Comparison of ENCODE assay signal across 1 cellular context in genomic region chr9:114426046-114426948, GRCh38.
TF ChIP-seq lines count a peak whose summit lies in the region.

No MANE protein-coding gene starts in this region.

TF ChIP-seq in K562, 482 proteins besides CTCF, POLR2A, EP300 and RAD21:
- TF ChIP-seq NFE2 (IDR thresholded peaks at IDR 0.05; ENCODE audit: low read depth) (peak; percentile 51; the same call in 1 of the 2 replicates), ZNF780A (CRISPR knock-in tag; IDR thresholded peaks at IDR 0.05) (no peak), PTRF (tag; IDR thresholded peaks at IDR 0.05) (no peak), CBFA2T3 (IDR thresholded peaks at IDR 0.05) (peak; percentile 39; the same call in 1 of the 2 replicates), ZNF232 (CRISPR knock-in tag; IDR thresholded peaks at IDR 0.05) (no peak), AFF1 (IDR thresholded peaks at IDR 0.05; ENCODE audit: low read depth in 1 of 2, partially characterized antibody in 2 of 2) (no peak), ZNF717 (CRISPR knock-in tag; IDR thresholded peaks at IDR 0.05) (no peak), EGR1 (conservative IDR thresholded peaks at IDR 0.05) (peak; percentile 76), ELK3 (CRISPR knock-in tag; IDR thresholded peaks at IDR 0.05) (no peak), ZNF316 (IDR thresholded peaks at IDR 0.05) (peak; percentile 34; the same call in 1 of the 2 replicates), MITF (IDR thresholded peaks at IDR 0.05) (no peak), RCOR1 (IDR thresholded peaks at IDR 0.05; ENCODE audit: borderline replicate concordance in 1 of 2, low read depth in 2 of 2, low read length in 2 of 2) (no peak), PCBP2 (IDR thresholded peaks at IDR 0.05; ENCODE audit: low read depth, low read length, poor library complexity, severe bottlenecking) (no peak), BCOR (IDR thresholded peaks at IDR 0.05) (peak; percentile 38; the same call in 1 of the 2 replicates), ZZZ3 (IDR thresholded peaks at IDR 0.05) (no peak), KDM1A (IDR thresholded peaks at IDR 0.05) (peak in 1 of 2 experiments; percentile 20; a peak in 1 of 4 replicates), CBX5 (IDR thresholded peaks at IDR 0.05; ENCODE audit: borderline replicate concordance, low read depth) (no peak), FOXP1 (CRISPR knock-in tag; IDR thresholded peaks at IDR 0.05) (no peak), TCF7L2 (IDR thresholded peaks at IDR 0.05; ENCODE audit: low read depth, low read length) (no peak), ZNF282 (CRISPR knock-in tag; IDR thresholded peaks at IDR 0.05) (no peak), ZFP36 (IDR thresholded peaks at IDR 0.05; ENCODE audit: low read depth, low read length, partially characterized antibody) (peak; percentile 75), ZBTB11 (CRISPR knock-in tag; IDR thresholded peaks at IDR 0.05) (no peak), TAL1 (IDR thresholded peaks at IDR 0.05) (peak; percentile 23; the same call in 1 of the 2 replicates), RBM25 (IDR thresholded peaks at IDR 0.05; ENCODE audit: low read depth, low read length, severe bottlenecking) (peak; percentile 40), RNF219 (CRISPR knock-in tag; IDR thresholded peaks at IDR 0.05) (no peak), TEAD4 (IDR thresholded peaks at IDR 0.05; ENCODE audit: low read length) (peak; percentile 33; the same call in 1 of the 2 replicates), TEAD4 (CRISPR knock-in tag; IDR thresholded peaks at IDR 0.05; ENCODE audit: borderline replicate concordance) (no peak), SAFB (IDR thresholded peaks at IDR 0.05; ENCODE audit: borderline replicate concordance, low read depth, low read length) (no peak), ZNF318 (IDR thresholded peaks at IDR 0.05; ENCODE audit: borderline replicate concordance in 1 of 2, low read depth in 1 of 2) (no peak)
